ENCODE assay signal across 29 cellular contexts in genomic region chr2:154443919-154444318, GRCh38.
"Had no signal": no experiment of that assay in that cellular context is flagged by ENCODE, and none has a peak within 500 bp of the region (broad histone marks: within the 10 kb centered on the region; RNA-seq: fewer than 3 reads in every experiment).

No MANE protein-coding gene starts in this region.

- H3K36me3 ChIP-seq: stomach, suprapubic skin, thoracic aorta, thyroid gland, tibial artery, tibial nerve, transverse colon, upper lobe of left lung, upper lobe of right lung, uterus, vagina had no signal

- FAIRE-seq: urothelium cell line had no signal

- H3K9me3 Mint-ChIP-seq: stimulated activated memory B cell treated with anti-CD40 and anti-IgM and Interleukin-4, amounts not matched to agents 10 μg/mL and 1 μg/mL and 100 μg/mL, for 72 hours; stimulated activated naive B cell treated with anti-CD40 and anti-IgM and Interleukin-4, amounts not matched to agents 10 μg/mL and 1 μg/mL and 100 μg/mL, for 72 hours; stimulated activated naive CD8-positive, alpha-beta T cell treated with anti-CD3 and anti-CD28 coated beads, Interleukin-15, amount 100 ng/mL, for 72 hours; stimulated activated naive CD8-positive, alpha-beta T cell treated with anti-CD3 and anti-CD28 coated beads, Interleukin-15, Interleukin-2, amounts not matched to agents 100 ng/mL and 50 ng/mL, for 24 hours; type B pancreatic cell had no signal

- H3K4me3 Mint-ChIP-seq: stimulated activated effector memory CD8-positive, alpha-beta T cell treated with anti-CD3 and anti-CD28 coated beads, Interleukin-12 subunit alpha, Interleukin-12 subunit beta, amount 100 ng/mL, for 72 hours; stimulated activated memory B cell treated with anti-CD40 and anti-IgM and Interleukin-4, amounts not matched to agents 10 μg/mL and 1 μg/mL and 100 μg/mL, for 72 hours; stimulated activated naive B cell treated with anti-CD40 and anti-IgM and Interleukin-4, amounts not matched to agents 10 μg/mL and 1 μg/mL and 100 μg/mL, for 72 hours; stimulated activated naive CD8-positive, alpha-beta T cell treated with anti-CD3 and anti-CD28 coated beads, Interleukin-15, amount 100 ng/mL, for 72 hours; stimulated activated naive CD8-positive, alpha-beta T cell treated with anti-CD3 and anti-CD28 coated beads, Interleukin-15, Interleukin-2, amounts not matched to agents 100 ng/mL and 50 ng/mL, for 24 hours; type B pancreatic cell had no signal

- H3K36me3 Mint-ChIP-seq: stimulated activated effector memory CD8-positive, alpha-beta T cell treated with anti-CD3 and anti-CD28 coated beads, Interleukin-12 subunit alpha, Interleukin-12 subunit beta, amount 100 ng/mL, for 72 hours; stimulated activated memory B cell treated with anti-CD40 and anti-IgM and Interleukin-4, amounts not matched to agents 10 μg/mL and 1 μg/mL and 100 μg/mL, for 72 hours; stimulated activated naive B cell treated with anti-CD40 and anti-IgM and Interleukin-4, amounts not matched to agents 10 μg/mL and 1 μg/mL and 100 μg/mL, for 72 hours; type B pancreatic cell had no signal

- H3K27me3 ChIP-seq: stomach, suprapubic skin, testis, thyroid gland, tibial artery, tibial nerve, transverse colon, upper lobe of left lung, upper lobe of right lung, uterus, vagina had no signal

- H3K27ac ChIP-seq: stomach, suprapubic skin, testis, thoracic aorta, thyroid gland, tibial artery, tibial nerve, transverse colon, upper lobe of left lung, upper lobe of right lung, uterus, vagina had no signal

- H3K4me1 ChIP-seq: suprapubic skin, thyroid gland, tibial artery, tibial nerve, upper lobe of right lung, uterus, vagina had no signal

- H3K27ac Mint-ChIP-seq: stimulated activated effector memory CD8-positive, alpha-beta T cell treated with anti-CD3 and anti-CD28 coated beads, Interleukin-12 subunit alpha, Interleukin-12 subunit beta, amount 100 ng/mL, for 72 hours; stimulated activated memory B cell treated with anti-CD40 and anti-IgM and Interleukin-4, amounts not matched to agents 10 μg/mL and 1 μg/mL and 100 μg/mL, for 72 hours; stimulated activated naive B cell treated with anti-CD40 and anti-IgM and Interleukin-4, amounts not matched to agents 10 μg/mL and 1 μg/mL and 100 μg/mL, for 72 hours; stimulated activated naive CD8-positive, alpha-beta T cell treated with anti-CD3 and anti-CD28 coated beads, Interleukin-15, amount 100 ng/mL, for 72 hours; stimulated activated naive CD8-positive, alpha-beta T cell treated with anti-CD3 and anti-CD28 coated beads, Interleukin-15, Interleukin-2, amounts not matched to agents 100 ng/mL and 50 ng/mL, for 24 hours; type B pancreatic cell had no signal

- H3K27me3 Mint-ChIP-seq: stimulated activated memory B cell treated with anti-CD40 and anti-IgM and Interleukin-4, amounts not matched to agents 10 μg/mL and 1 μg/mL and 100 μg/mL, for 72 hours; stimulated activated naive B cell treated with anti-CD40 and anti-IgM and Interleukin-4, amounts not matched to agents 10 μg/mL and 1 μg/mL and 100 μg/mL, for 72 hours; stimulated activated naive CD8-positive, alpha-beta T cell treated with anti-CD3 and anti-CD28 coated beads, Interleukin-15, amount 100 ng/mL, for 72 hours; stimulated activated naive CD8-positive, alpha-beta T cell treated with anti-CD3 and anti-CD28 coated beads, Interleukin-15, Interleukin-2, amounts not matched to agents 100 ng/mL and 50 ng/mL, for 24 hours; type B pancreatic cell had no signal

- DNase-seq: stimulated activated CD4-positive, alpha-beta T cell treated with anti-CD3 and anti-CD28 coated beads, Interleukin-2, amount 100 ng/mL, for 48 hours; stimulated activated CD4-positive, alpha-beta T cell treated with anti-CD3 and anti-CD28 coated beads, Interleukin-4, amount 100 ng/mL, for 1 hour; stimulated activated CD4-positive, alpha-beta T cell treated with anti-CD3 and anti-CD28 coated beads, Interleukin-4, amount 100 ng/mL, for 24 hours; stimulated activated CD4-positive, alpha-beta T cell treated with anti-CD3 and anti-CD28 coated beads, Interleukin-4, amount 100 ng/mL, for 4 hours; stimulated activated CD8-positive, alpha-beta memory T cell treated with anti-CD3 and anti-CD28 coated beads, Interleukin-4, amount 100 ng/mL, for 48 hours; stimulated activated naive B cell treated with anti-CD40 and anti-IgM and Interleukin-4, amounts not matched to agents 10 μg/mL and 1 μg/mL and 100 μg/mL, for 72 hours; stimulated activated naive CD4-positive, alpha-beta T cell; stimulated activated naive CD4-positive, alpha-beta T cell treated with Interleukin-2 at 50 U/mL for 16 hours; stimulated activated naive CD8-positive, alpha-beta T cell treated with anti-CD3 and anti-CD28 coated beads, Interleukin-15, amount 100 ng/mL, for 72 hours; stimulated activated naive CD8-positive, alpha-beta T cell treated with anti-CD3 and anti-CD28 coated beads, Interleukin-15, Interleukin-2, amounts not matched to agents 100 U/mL and 50 U/mL, for 24 hours; stomach; substantia nigra; testis; thyroid gland; tibial artery; transverse colon; trophoblast cell; upper lobe of left lung; upper lobe of right lung; uterus had no signal

- H3K4me3 ChIP-seq: stomach, suprapubic skin, testis, thoracic aorta, thyroid gland, tibial artery, tibial nerve, transverse colon, upper lobe of left lung, upper lobe of right lung, uterus, vagina had no signal

- H3K9me3 ChIP-seq: stomach, suprapubic skin, testis, thoracic aorta, thyroid gland, tibial artery, tibial nerve, transverse colon, upper lobe of left lung, upper lobe of right lung, uterus, vagina had no signal

- H3K4me1 Mint-ChIP-seq: stimulated activated effector memory CD8-positive, alpha-beta T cell treated with anti-CD3 and anti-CD28 coated beads, Interleukin-12 subunit alpha, Interleukin-12 subunit beta, amount 100 ng/mL, for 72 hours; stimulated activated memory B cell treated with anti-CD40 and anti-IgM and Interleukin-4, amounts not matched to agents 10 μg/mL and 1 μg/mL and 100 μg/mL, for 72 hours; stimulated activated naive B cell treated with anti-CD40 and anti-IgM and Interleukin-4, amounts not matched to agents 10 μg/mL and 1 μg/mL and 100 μg/mL, for 72 hours; stimulated activated naive CD8-positive, alpha-beta T cell treated with anti-CD3 and anti-CD28 coated beads, Interleukin-15, amount 100 ng/mL, for 72 hours had no signal

- ATAC-seq: stimulated activated effector memory CD8-positive, alpha-beta T cell treated with anti-CD3 and anti-CD28 coated beads, Interleukin-12 subunit alpha, Interleukin-12 subunit beta, amount 100 ng/mL, for 72 hours; stimulated activated memory B cell treated with anti-CD40 and anti-IgM and Interleukin-4, amounts not matched to agents 10 μg/mL and 1 μg/mL and 100 μg/mL, for 72 hours; stimulated activated naive B cell treated with anti-CD40 and anti-IgM and Interleukin-4, amounts not matched to agents 10 μg/mL and 1 μg/mL and 100 μg/mL, for 72 hours; stimulated activated naive CD8-positive, alpha-beta T cell treated with anti-CD3 and anti-CD28 coated beads, Interleukin-15, amount 100 ng/mL, for 72 hours; stimulated activated naive CD8-positive, alpha-beta T cell treated with anti-CD3 and anti-CD28 coated beads, Interleukin-15, Interleukin-2, amounts not matched to agents 100 U/mL and 50 U/mL, for 24 hours; upper lobe of right lung had no signal
